8 cellular contexts compared by ENCODE assay signal in the genomic region with DNA sequence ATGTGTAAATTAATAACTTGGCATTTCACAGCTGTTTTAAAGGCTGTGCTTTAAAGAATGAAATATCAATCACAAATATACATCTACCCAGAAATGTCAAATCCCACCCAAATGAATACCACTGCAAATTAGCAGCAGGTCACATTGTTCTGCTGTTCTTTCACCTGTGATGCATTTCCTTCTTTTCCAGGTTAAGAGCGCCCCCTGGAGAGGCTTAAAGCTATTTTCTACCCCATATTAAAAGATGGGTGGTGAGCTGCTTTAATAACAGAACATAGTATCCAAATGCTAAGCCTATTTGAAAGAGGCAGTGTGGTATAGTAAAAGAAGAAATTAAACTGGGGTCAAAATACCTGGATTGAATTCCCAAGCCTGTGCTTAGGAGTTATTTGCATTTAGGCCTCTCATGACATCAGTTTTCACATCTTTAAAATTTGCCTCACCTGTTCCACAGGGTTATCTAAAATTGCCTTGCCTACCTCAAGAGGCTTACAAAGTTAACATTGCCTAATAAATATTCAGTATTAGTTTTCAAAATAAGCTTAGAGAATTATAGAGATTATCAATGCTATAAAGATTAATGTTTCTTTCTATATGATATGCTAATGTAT.
A peak's percentile ranks its signal among the peaks of the same experiment; 100 is the strongest.
DNase-seq lines count a peak whose midpoint lies in the region; ATAC-seq and TF ChIP-seq lines count a peak whose summit lies in the region.

No MANE protein-coding gene starts in this region.

- no peaks in the 10 kb centered on the region for H3F3A ChIP-seq in neural cell (ENCODE audit: insufficient read depth, low read length, poor library complexity, severe bottlenecking)

- H3K4me3 ChIP-seq in neural cell (ENCODE audit: low read length) = no peak overlapping the region

- no peaks in the 10 kb centered on the region for H3K27me3 ChIP-seq in neural cell (ENCODE audit: insufficient read depth, low read depth, low read length)

- TF ChIP-seq EP300 in neural cell (conservative IDR thresholded peaks at IDR 0.05; ENCODE audit: poor library complexity, severe bottlenecking) = no peak

- ATAC-seq in HG02885 (IDR thresholded peaks at IDR 0.05; ENCODE audit: poor library complexity, unreplicated experiment) = peak; percentile 70

- no peak overlapping the region for H3K9ac ChIP-seq in neural cell (ENCODE audit: low read length)

- no peaks in the 10 kb centered on the region for H3K79me2 ChIP-seq in neural cell (replicated peaks; ENCODE audit: insufficient read depth, low read length)

- H3K4me2 ChIP-seq in neural cell (ENCODE audit: low read length) = no peak overlapping the region

- no peaks in the 10 kb centered on the region for H4K20me1 ChIP-seq in neural cell (ENCODE audit: insufficient read depth)

- peak; percentile 81 for TF ChIP-seq RAD21 in neural cell (conservative IDR thresholded peaks at IDR 0.05)

- no peaks in the 10 kb centered on the region for H3K36me3 ChIP-seq in neural cell (ENCODE audit: insufficient read depth, low read length)

- no peaks in the 10 kb centered on the region for H3K9me3 ChIP-seq in neural cell (ENCODE audit: low read length)

- H3K27ac ChIP-seq in neural cell (ENCODE audit: low read length) = no peak overlapping the region

- H2AFZ ChIP-seq in neural cell (ENCODE audit: low read depth, low read length) = no peak overlapping the region

- no peaks in the 10 kb centered on the region for H3K9me2 ChIP-seq in neural cell (ENCODE audit: insufficient read depth, low read length)

- DNase-seq in NCI-H2196 (lab: John Stamatoyannopoulos, UW; ENCODE audit: unreplicated experiment) (peak; percentile 47), NCI-H2196 treated with DMSO at 0.1 percent for 48 hours (lab: John Stamatoyannopoulos, UW; ENCODE audit: unreplicated experiment) (no peak), NCI-H82 treated with DMSO at 0.1 percent for 48 hours (lab: John Stamatoyannopoulos, UW; ENCODE audit: unreplicated experiment) (peak; percentile 63), cerebellar cortex (ENCODE audit: low spot score) (peak; percentile 52), mesenteric fat pad (ENCODE audit: low spot score) (no peak)
- DNase-seq in activated effector memory CD4-positive, alpha-beta T cell treated with anti-CD3 and anti-CD28 coated beads, Interleukin-2, amount 50 U/mL, for 16 hours = no peak

- peak; percentile 78 for TF ChIP-seq CTCF in neural cell (IDR thresholded peaks at IDR 0.05; ENCODE audit: poor library complexity, severe bottlenecking)

TF ChIP-seq in neural cell, 6 proteins besides CTCF, POLR2A, EP300 and RAD21:
- TF ChIP-seq SMC3 (conservative IDR thresholded peaks at IDR 0.05; ENCODE audit: poor library complexity) (peak; percentile 85), POLR2AphosphoS5 (IDR thresholded peaks at IDR 0.05) (no peak)

Comparison
In these comparisons a context has a peak if more than half of its experiments do, and no peak if none do; other contexts are left out.
1. DNase-seq: peak in NCI-H2196 (single experiment), NCI-H82 treated with DMSO at 0.1 percent for 48 hours (single experiment) and cerebellar cortex (single experiment); none in NCI-H2196 treated with DMSO at 0.1 percent for 48 hours (single experiment), mesenteric fat pad (single experiment) and activated effector memory CD4-positive, alpha-beta T cell treated with anti-CD3 and anti-CD28 coated beads, Interleukin-2, amount 50 U/mL, for 16 hours (single experiment).